Comparison of ENCODE assay signal across 9 cellular contexts in genomic region chr5:170552486-170553122, GRCh38. TPM values are rescaled to one million over a fixed set of nuclear protein-coding genes. Genes with fewer than 3 reads are reported as not detected.
DNase-seq lines count a peak whose midpoint lies in the region; ATAC-seq and TF ChIP-seq lines count a peak whose summit lies in the region.
"Had no signal": no experiment of that assay in that cellular context is flagged by ENCODE, and none has a peak within 500 bp of the region (broad histone marks: within the 10 kb centered on the region; RNA-seq: fewer than 3 reads in every experiment).

No MANE protein-coding gene starts in this region.

- CTCF ChIA-PET in activated CD8-positive, alpha-beta T cell treated with anti-CD3 and anti-CD28 coated beads for 36 hours (lab: Charles Lee), result interaction anchor here (0.8 kb wide), 1 partner anchor 81 kb away, joined by 3 read pairs; no protein-coding TSS in a partner anchor
- CTCF ChIA-PET in Calu3 (lab: Charles Lee), result interaction anchor here (0.7 kb wide), 1 partner anchor 12 kb away, joined by 3 read pairs; no protein-coding TSS in a partner anchor

- H3K4me1 Mint-ChIP-seq in activated CD8-positive, alpha-beta T cell treated with anti-CD3 and anti-CD28 coated beads for 36 hours (ENCODE audit: low read depth), result no peaks in the 10 kb centered on the region
- no peaks in the 10 kb centered on the region for H3K4me1 Mint-ChIP-seq in Calu3 (ENCODE audit: low read depth, unreplicated experiment)

- no peak overlapping the region for H3K4me3 Mint-ChIP-seq in activated CD8-positive, alpha-beta T cell treated with anti-CD3 and anti-CD28 coated beads for 36 hours
- H3K4me3 Mint-ChIP-seq in Calu3 (ENCODE audit: low read depth, unreplicated experiment), result no peak overlapping the region

- TF ChIP-seq CTCF in activated CD8-positive, alpha-beta T cell treated with anti-CD3 and anti-CD28 coated beads for 36 hours (IDR thresholded peaks at IDR 0.05), result no peak
- TF ChIP-seq CTCF in Calu3 (IDR thresholded peaks at IDR 0.05; ENCODE audit: unreplicated experiment), result no peak

- H3K9me3 Mint-ChIP-seq in activated CD8-positive, alpha-beta T cell treated with anti-CD3 and anti-CD28 coated beads for 36 hours, result no peaks in the 10 kb centered on the region
- H3K9me3 Mint-ChIP-seq in Calu3 (ENCODE audit: low read depth, unreplicated experiment), result no peaks in the 10 kb centered on the region

- H3K27me3 Mint-ChIP-seq in activated CD8-positive, alpha-beta T cell treated with anti-CD3 and anti-CD28 coated beads for 36 hours, result peaks cover 15% of the 10 kb centered on the region
- H3K27me3 Mint-ChIP-seq in Calu3 (ENCODE audit: unreplicated experiment), result peaks cover 24% of the 10 kb centered on the region

- no peak overlapping the region for H3K27ac Mint-ChIP-seq in activated CD8-positive, alpha-beta T cell treated with anti-CD3 and anti-CD28 coated beads for 36 hours
- H3K27ac Mint-ChIP-seq in Calu3 (ENCODE audit: unreplicated experiment), result no peak overlapping the region

- ATAC-seq in activated CD8-positive, alpha-beta T cell treated with anti-CD3 and anti-CD28 coated beads for 36 hours, result peak; percentile 13
- peak; percentile 95 to 96 for ATAC-seq in left cardiac atrium
- ATAC-seq in GM19455 (IDR thresholded peaks at IDR 0.05; ENCODE audit: unreplicated experiment), result no peak
- no peak for ATAC-seq in HG02870 (IDR thresholded peaks at IDR 0.05; ENCODE audit: unreplicated experiment)

- no TSS peak for BruUV-seq in Calu3 (replicated peaks; lab: Mats Ljungman, UMichigan)

- POLR2A ChIA-PET in activated CD8-positive, alpha-beta T cell treated with anti-CD3 and anti-CD28 coated beads for 36 hours (lab: Charles Lee), result no interaction called here

- intact Hi-C loops in activated CD8-positive, alpha-beta T cell treated with anti-CD3 and anti-CD28 coated beads for 36 hours (cut with micrococcal nuclease), result no loop called here
- intact Hi-C loops in left cardiac atrium (cut with DNase I), result no loop called here
- intact Hi-C loops in Calu3 (cut with micrococcal nuclease; ENCODE audit: unreplicated experiment), result no loop called here

- H3K36me3 Mint-ChIP-seq in activated CD8-positive, alpha-beta T cell treated with anti-CD3 and anti-CD28 coated beads for 36 hours (ENCODE audit: low read depth), result no peaks in the 10 kb centered on the region
- no peaks in the 10 kb centered on the region for H3K36me3 Mint-ChIP-seq in Calu3 (ENCODE audit: insufficient read depth, unreplicated experiment)

- DNase-seq in GM03348 (ENCODE audit: low spot score) (peak; percentile 44), left cardiac atrium (peak; percentile 78), putamen (ENCODE audit: low spot score) (peak; percentile 73), Calu3 (no peak)
- no peak for DNase-seq in activated CD8-positive, alpha-beta T cell treated with anti-CD3 and anti-CD28 coated beads for 36 hours
- no peak for DNase-seq in stimulated activated CD8-positive, alpha-beta memory T cell treated with anti-CD3 and anti-CD28 coated beads, Interleukin-4, amount 100 ng/mL, for 48 hours

RNA-seq across cellular contexts. Expression of gene KCNIP1, which starts 48.8 kb away (rescaled TPM):
- total RNA-seq in activated CD8-positive, alpha-beta T cell treated with anti-CD3 and anti-CD28 coated beads for 36 hours, result not detected
- total RNA-seq in left cardiac atrium (not detected), Calu3 (2022) (not detected in 2 replicates)
- total RNA-seq: SK-MEL-5 had no signal

Comparison
In these comparisons a context has a peak if more than half of its experiments do, and no peak if none do; other contexts are left out.
1. DNase-seq: peak in GM03348 (single experiment), left cardiac atrium (single experiment) and putamen (single experiment); none in activated CD8-positive, alpha-beta T cell treated with anti-CD3 and anti-CD28 coated beads for 36 hours (single experiment), Calu3 (single experiment) and stimulated activated CD8-positive, alpha-beta memory T cell treated with anti-CD3 and anti-CD28 coated beads, Interleukin-4, amount 100 ng/mL, for 48 hours (single experiment).
2. ATAC-seq: peak in activated CD8-positive, alpha-beta T cell treated with anti-CD3 and anti-CD28 coated beads for 36 hours (single experiment) and left cardiac atrium (2 of 2); none in GM19455 (single experiment) and HG02870 (single experiment).